Comparison of ENCODE assay signal across 30 cellular contexts in the genomic region with DNA sequence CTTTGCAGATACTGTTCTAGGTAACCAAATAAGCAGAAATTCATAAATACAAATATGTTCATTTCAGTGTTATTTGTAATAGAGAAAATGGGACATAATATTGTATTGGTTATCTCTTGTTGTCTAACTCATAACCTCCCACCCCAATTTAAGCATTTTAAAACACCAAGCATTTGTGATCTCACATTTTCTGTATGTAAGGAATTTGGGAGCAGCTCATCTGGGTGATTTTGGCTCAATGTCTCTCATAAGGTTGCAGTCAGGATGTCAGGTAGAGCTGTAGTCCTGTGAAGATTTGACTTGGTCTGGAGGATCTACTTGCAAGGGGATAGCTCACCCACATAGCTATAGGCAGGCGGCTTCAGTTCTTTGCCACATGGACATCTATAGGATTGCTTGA.
"Had no signal": no experiment of that assay in that cellular context is flagged by ENCODE, and none has a peak within 500 bp of the region (broad histone marks: within the 10 kb centered on the region; RNA-seq: fewer than 3 reads in every experiment).

No MANE protein-coding gene starts in this region.

- H3K27ac Mint-ChIP-seq: activated CD4-positive, alpha-beta memory T cell treated with anti-CD3 and anti-CD28 coated beads for 36 hours; activated CD4-positive, alpha-beta T cell treated with anti-CD3 and anti-CD28 coated beads for 36 hours; activated CD4-positive, alpha-beta T cell treated with anti-CD3 and anti-CD28 coated beads, Interleukin-2, amount 10 ng/mL, durations not matched to agents 24 days and 14 days; activated CD8-positive, alpha-beta memory T cell treated with anti-CD3 and anti-CD28 coated beads, Interleukin-2, amount 10 ng/mL, durations not matched to agents 7 days and 5 days; activated CD8-positive, alpha-beta T cell treated with anti-CD3 and anti-CD28 coated beads, Interleukin-2, amount 10 ng/mL, durations not matched to agents 7 days and 5 days; activated naive CD4-positive, alpha-beta T cell treated with anti-CD3 and anti-CD28 coated beads for 36 hours; activated naive CD4-positive, alpha-beta T cell treated with anti-CD3 and anti-CD28 coated beads, Interleukin-2, amount 50 U/mL, for 24 hours; activated naive CD8-positive, alpha-beta T cell treated with anti-CD3 and anti-CD28 coated beads for 36 hours; activated T-helper 1 cell treated with anti-CD3 and anti-CD28 coated beads, Interleukin-12 subunit alpha, Interleukin-12 subunit beta, Interleukin-2, Interleukin-4 antibody, amounts not matched to agents 30 ng/mL and 10 ng/mL and 1 ng/mL, durations not matched to agents 14 hours and 24 hours and 36 hours; activated T-helper 2 cell treated with anti-CD3 and anti-CD28 coated beads, Interferon-gamma antibody, Interleukin-2, Interleukin-4, amounts not matched to agents 10 μg/mL and 5 μg/mL and 100 μg/mL, durations not matched to agents 14 hours and 24 hours and 36 hours; brain; T-helper 2 cell treated with Interferon-gamma antibody and Interleukin-4, amounts not matched to agents 5 μg/mL and 100 μg/mL, for 36 hours had no signal

- H3K9me3 Mint-ChIP-seq: activated naive CD4-positive, alpha-beta T cell treated with anti-CD3 and anti-CD28 coated beads, Interleukin-2, amount 50 U/mL, for 24 hours had no signal

- DNase-seq: activated CD4-positive, alpha-beta memory T cell treated with anti-CD3 and anti-CD28 coated beads for 36 hours; activated CD4-positive, alpha-beta T cell treated with anti-CD3 and anti-CD28 coated beads for 36 hours; activated CD4-positive, alpha-beta T cell treated with anti-CD3 and anti-CD28 coated beads, Interleukin-2, amount 10 ng/mL, durations not matched to agents 24 days and 14 days; activated CD4-positive, CD25-positive, alpha-beta regulatory T cell; activated CD4-positive, CD25-positive, alpha-beta regulatory T cell treated with anti-CD3 and anti-CD28 coated beads, Interleukin-2, amount 50 U/mL, for 72 hours; activated CD8-positive, alpha-beta memory T cell treated with anti-CD3 and anti-CD28 coated beads, Interleukin-2, amount 10 ng/mL, durations not matched to agents 7 days and 5 days; activated CD8-positive, alpha-beta memory T cell treated with anti-CD3 and anti-CD28 coated beads, Interleukin-2, amount 50 U/mL, for 4 hours; activated CD8-positive, alpha-beta T cell treated with anti-CD3 and anti-CD28 coated beads, Interleukin-2, amount 10 ng/mL, durations not matched to agents 7 days and 5 days; activated effector memory CD4-positive, alpha-beta T cell treated with anti-CD3 and anti-CD28 coated beads, Interleukin-2, amount 50 U/mL, for 16 hours; activated naive CD4-positive, alpha-beta T cell treated with anti-CD3 and anti-CD28 coated beads for 36 hours; activated naive CD8-positive, alpha-beta T cell treated with anti-CD3 and anti-CD28 coated beads for 36 hours; activated naive CD8-positive, alpha-beta T cell treated with anti-CD3 and anti-CD28 coated beads, Interleukin-2, amount 50 U/mL, for 24 hours; activated T-cell treated with anti-CD3 and anti-CD28 coated beads, Interleukin-2, amount 50 U/mL, for 1 hour; activated T-cell treated with anti-CD3 and anti-CD28 coated beads, Interleukin-2, amount 50 U/mL, for 48 hours; adrenal gland; central memory CD4-positive, alpha-beta T cell; cerebellar nuclear complex; colonic mucosa; effector CD8-positive, alpha-beta T cell; foreskin fibroblast; heart left ventricle; T1000; WERI-Rb-1 had no signal

- H3K27me3 Mint-ChIP-seq: activated CD4-positive, alpha-beta memory T cell treated with anti-CD3 and anti-CD28 coated beads for 36 hours; activated CD4-positive, alpha-beta T cell treated with anti-CD3 and anti-CD28 coated beads for 36 hours; activated CD4-positive, alpha-beta T cell treated with anti-CD3 and anti-CD28 coated beads, Interleukin-2, amount 10 ng/mL, durations not matched to agents 24 days and 14 days; activated CD8-positive, alpha-beta memory T cell treated with anti-CD3 and anti-CD28 coated beads, Interleukin-2, amount 10 ng/mL, durations not matched to agents 7 days and 5 days; activated naive CD4-positive, alpha-beta T cell treated with anti-CD3 and anti-CD28 coated beads, Interleukin-2, amount 50 U/mL, for 24 hours; activated naive CD8-positive, alpha-beta T cell treated with anti-CD3 and anti-CD28 coated beads for 36 hours; activated naive CD8-positive, alpha-beta T cell treated with anti-CD3 and anti-CD28 coated beads, Interleukin-2, amount 50 U/mL, for 24 hours; brain had no signal

- H3K4me3 Mint-ChIP-seq: activated CD4-positive, alpha-beta memory T cell treated with anti-CD3 and anti-CD28 coated beads for 36 hours; activated CD4-positive, alpha-beta T cell treated with anti-CD3 and anti-CD28 coated beads for 36 hours; activated CD4-positive, alpha-beta T cell treated with anti-CD3 and anti-CD28 coated beads, Interleukin-2, amount 10 ng/mL, durations not matched to agents 24 days and 14 days; activated CD8-positive, alpha-beta memory T cell treated with anti-CD3 and anti-CD28 coated beads, Interleukin-2, amount 10 ng/mL, durations not matched to agents 7 days and 5 days; activated CD8-positive, alpha-beta T cell treated with anti-CD3 and anti-CD28 coated beads, Interleukin-2, amount 10 ng/mL, durations not matched to agents 7 days and 5 days; activated naive CD4-positive, alpha-beta T cell treated with anti-CD3 and anti-CD28 coated beads for 36 hours; activated naive CD4-positive, alpha-beta T cell treated with anti-CD3 and anti-CD28 coated beads, Interleukin-2, amount 50 U/mL, for 24 hours; activated naive CD8-positive, alpha-beta T cell treated with anti-CD3 and anti-CD28 coated beads for 36 hours; activated naive CD8-positive, alpha-beta T cell treated with anti-CD3 and anti-CD28 coated beads, Interleukin-2, amount 50 U/mL, for 24 hours; activated T-helper 1 cell treated with anti-CD3 and anti-CD28 coated beads, Interleukin-12 subunit alpha, Interleukin-12 subunit beta, Interleukin-2, Interleukin-4 antibody, amounts not matched to agents 30 ng/mL and 10 ng/mL and 1 ng/mL, durations not matched to agents 14 hours and 24 hours and 36 hours; brain; T-helper 2 cell treated with Interferon-gamma antibody and Interleukin-4, amounts not matched to agents 5 μg/mL and 100 μg/mL, for 36 hours had no signal

- ATAC-seq: activated CD8-positive, alpha-beta memory T cell treated with anti-CD3 and anti-CD28 coated beads, Interleukin-2, amount 10 ng/mL, durations not matched to agents 7 days and 5 days; activated CD8-positive, alpha-beta T cell treated with anti-CD3 and anti-CD28 coated beads, Interleukin-2, amount 10 ng/mL, durations not matched to agents 7 days and 5 days; heart left ventricle had no signal

- H3K9me3 ChIP-seq: adrenal gland, ascending aorta, breast epithelium, colonic mucosa had no signal
